ENCODE assay signal across 22 cellular contexts in the genomic region with DNA sequence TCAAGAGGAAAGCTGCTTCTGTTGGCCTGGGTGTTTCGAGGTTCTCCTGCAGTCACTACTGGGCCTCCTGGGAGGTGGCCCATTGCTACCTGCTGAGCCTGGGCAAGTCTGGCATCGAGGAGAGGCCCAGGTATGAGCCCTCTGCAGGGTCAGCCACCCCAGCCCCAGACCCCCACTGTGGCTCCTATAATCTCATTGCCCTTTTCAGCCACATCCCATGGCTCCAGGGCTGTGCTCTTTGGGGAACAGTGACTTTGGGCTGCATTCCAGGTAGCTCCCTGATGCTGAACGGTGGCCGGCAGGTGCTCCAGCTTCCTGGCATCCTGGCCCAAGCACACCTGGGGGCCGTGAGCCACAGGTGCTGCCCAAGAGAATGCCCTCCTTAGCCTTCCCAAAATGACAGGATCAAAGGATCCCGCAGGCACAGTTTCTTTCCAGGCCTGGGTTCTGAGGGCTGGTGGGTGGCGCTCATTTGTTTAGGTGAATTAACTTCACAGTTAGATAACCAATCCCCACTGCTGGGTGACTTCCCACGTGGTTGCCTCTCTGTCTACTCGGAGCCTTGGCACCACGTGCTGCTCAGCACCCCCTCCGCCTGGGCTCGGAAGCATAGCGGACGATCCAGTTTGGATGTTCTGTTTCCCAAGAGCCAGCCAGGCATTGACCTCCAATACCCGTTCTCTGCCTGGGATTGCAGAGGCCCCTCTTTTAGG.
DNase-seq lines count a peak whose midpoint lies in the region; ATAC-seq, FAIRE-seq and TF ChIP-seq lines count a peak whose summit lies in the region.
"Had no signal": no experiment of that assay in that cellular context is flagged by ENCODE, and none has a peak within 500 bp of the region (broad histone marks: within the 10 kb centered on the region; RNA-seq: fewer than 3 reads in every experiment).

No MANE protein-coding gene starts in this region.

- H3K27me3 Mint-ChIP-seq in activated naive CD8-positive, alpha-beta T cell treated with anti-CD3 and anti-CD28 coated beads for 36 hours = no peaks in the 10 kb centered on the region
- no peaks in the 10 kb centered on the region for H3K27me3 Mint-ChIP-seq in activated T-helper 2 cell treated with anti-CD3 and anti-CD28 coated beads, Interferon-gamma antibody, Interleukin-2, Interleukin-4, amounts not matched to agents 10 μg/mL and 5 μg/mL and 100 μg/mL, durations not matched to agents 14 hours and 24 hours and 36 hours (ENCODE audit: low read depth)
- H3K27me3 Mint-ChIP-seq: activated CD4-positive, alpha-beta T cell treated with anti-CD3 and anti-CD28 coated beads, Interleukin-2, amount 10 ng/mL, durations not matched to agents 7 days and 5 days had no signal

- H3K4me1 Mint-ChIP-seq in activated naive CD8-positive, alpha-beta T cell treated with anti-CD3 and anti-CD28 coated beads for 36 hours = peaks cover 14% of the 10 kb centered on the region
- H3K4me1 Mint-ChIP-seq in activated T-helper 2 cell treated with anti-CD3 and anti-CD28 coated beads, Interferon-gamma antibody, Interleukin-2, Interleukin-4, amounts not matched to agents 10 μg/mL and 5 μg/mL and 100 μg/mL, durations not matched to agents 14 hours and 24 hours and 36 hours (ENCODE audit: low read depth) = no peaks in the 10 kb centered on the region
- H3K4me1 Mint-ChIP-seq: neural crest cell had no signal

- H3K27ac Mint-ChIP-seq in activated naive CD4-positive, alpha-beta T cell treated with anti-CD3 and anti-CD28 coated beads, Interleukin-2, amount 50 U/mL, for 72 hours = peak overlapping the region; percentile 78 to 89
- peak overlapping the region; percentile 15 for H3K27ac Mint-ChIP-seq in activated naive CD8-positive, alpha-beta T cell treated with anti-CD3 and anti-CD28 coated beads for 36 hours
- H3K27ac Mint-ChIP-seq in activated T-helper 2 cell treated with anti-CD3 and anti-CD28 coated beads, Interferon-gamma antibody, Interleukin-2, Interleukin-4, amounts not matched to agents 10 μg/mL and 5 μg/mL and 100 μg/mL, durations not matched to agents 14 hours and 24 hours and 36 hours = no peak overlapping the region
- H3K27ac Mint-ChIP-seq: memory B cell had no signal

- H3K27me3 ChIP-seq in lower lobe of right lung (ENCODE audit: low read depth) (no peaks in the 10 kb centered on the region), small intestine (ENCODE audit: control insufficient read depth in 2 of 2, insufficient read depth in 2 of 2, low read length in 2 of 2) (no peaks in the 10 kb centered on the region)

- H3K36me3 ChIP-seq in lower lobe of right lung (peaks cover 67% of the 10 kb centered on the region), small intestine (ENCODE audit: control insufficient read depth in 2 of 2, insufficient read depth in 2 of 2, low read length in 2 of 2) (peaks cover 0 to 12% of the 10 kb centered on the region in 2 donors)

- DNase-seq in activated naive CD4-positive, alpha-beta T cell treated with anti-CD3 and anti-CD28 coated beads, Interleukin-2, amount 50 U/mL, for 72 hours (ENCODE audit: low spot score in 2 of 2) = no peak
- no peak for DNase-seq in activated naive CD4-positive, alpha-beta T cell (lab: John Stamatoyannopoulos, UW)
- DNase-seq in activated naive CD8-positive, alpha-beta T cell treated with anti-CD3 and anti-CD28 coated beads for 36 hours = no peak
- no peak for DNase-seq in lower lobe of right lung
- no peak for DNase-seq in activated T-helper 2 cell treated with anti-CD3 and anti-CD28 coated beads, Interferon-gamma antibody, Interleukin-2, Interleukin-4, amounts not matched to agents 10 μg/mL and 5 μg/mL and 100 μg/mL, durations not matched to agents 14 hours and 24 hours and 36 hours (ENCODE audit: low spot score)
- no peak for DNase-seq in small intestine
- DNase-seq: activated CD4-positive, alpha-beta T cell treated with anti-CD3 and anti-CD28 coated beads, Interleukin-2, amount 10 ng/mL, durations not matched to agents 7 days and 5 days; effector CD8-positive, alpha-beta T cell; GOT3; islet precursor cell; NCI-H187; NCI-H226; stimulated activated CD8-positive, alpha-beta memory T cell treated with anti-CD3 and anti-CD28 coated beads, Interleukin-4, amount 100 ng/mL, for 48 hours had no signal

- no peak for FAIRE-seq in small intestine (lab: Jason Lieb, UNC)
- FAIRE-seq: RCC 7860, TTC549 had no signal

- H3K36me3 Mint-ChIP-seq in activated naive CD4-positive, alpha-beta T cell treated with anti-CD3 and anti-CD28 coated beads, Interleukin-2, amount 50 U/mL, for 72 hours = no peaks in the 10 kb centered on the region
- H3K36me3 Mint-ChIP-seq in activated naive CD8-positive, alpha-beta T cell treated with anti-CD3 and anti-CD28 coated beads for 36 hours = no peaks in the 10 kb centered on the region
- peaks cover 13% of the 10 kb centered on the region for H3K36me3 Mint-ChIP-seq in activated T-helper 2 cell treated with anti-CD3 and anti-CD28 coated beads, Interferon-gamma antibody, Interleukin-2, Interleukin-4, amounts not matched to agents 10 μg/mL and 5 μg/mL and 100 μg/mL, durations not matched to agents 14 hours and 24 hours and 36 hours (ENCODE audit: low read depth)

- no peak overlapping the region for H3K4me3 Mint-ChIP-seq in activated naive CD8-positive, alpha-beta T cell treated with anti-CD3 and anti-CD28 coated beads for 36 hours
- H3K4me3 Mint-ChIP-seq in activated T-helper 2 cell treated with anti-CD3 and anti-CD28 coated beads, Interferon-gamma antibody, Interleukin-2, Interleukin-4, amounts not matched to agents 10 μg/mL and 5 μg/mL and 100 μg/mL, durations not matched to agents 14 hours and 24 hours and 36 hours (ENCODE audit: low read depth) = no peak overlapping the region
- H3K4me3 Mint-ChIP-seq: activated CD4-positive, alpha-beta T cell treated with anti-CD3 and anti-CD28 coated beads, Interleukin-2, amount 10 ng/mL, durations not matched to agents 7 days and 5 days; memory B cell; neural crest cell had no signal

- H3K27ac ChIP-seq in lower lobe of right lung = peak overlapping the region; percentile 78
- no peak overlapping the region for H3K27ac ChIP-seq in small intestine (ENCODE audit: low read depth in 1 of 2, low read length in 1 of 2)

- H3K4me3 ChIP-seq in lower lobe of right lung = no peak overlapping the region
- H3K4me3 ChIP-seq in small intestine (ENCODE audit: low read depth in 1 of 2, low read length in 2 of 2) = no peak overlapping the region
- H3K4me3 ChIP-seq: prostate gland, smooth muscle cell had no signal

- no peaks in the 10 kb centered on the region for H3K9me3 Mint-ChIP-seq in activated naive CD4-positive, alpha-beta T cell treated with anti-CD3 and anti-CD28 coated beads, Interleukin-2, amount 50 U/mL, for 72 hours
- no peaks in the 10 kb centered on the region for H3K9me3 Mint-ChIP-seq in activated naive CD8-positive, alpha-beta T cell treated with anti-CD3 and anti-CD28 coated beads for 36 hours
- H3K9me3 Mint-ChIP-seq in activated T-helper 2 cell treated with anti-CD3 and anti-CD28 coated beads, Interferon-gamma antibody, Interleukin-2, Interleukin-4, amounts not matched to agents 10 μg/mL and 5 μg/mL and 100 μg/mL, durations not matched to agents 14 hours and 24 hours and 36 hours = no peaks in the 10 kb centered on the region
- H3K9me3 Mint-ChIP-seq: activated CD4-positive, alpha-beta T cell treated with anti-CD3 and anti-CD28 coated beads, Interleukin-2, amount 10 ng/mL, durations not matched to agents 7 days and 5 days; memory B cell; neural crest cell had no signal

- no peak for TF ChIP-seq CTCF in lower lobe of right lung (IDR thresholded peaks at IDR 0.05)

- H3K9me3 ChIP-seq in lower lobe of right lung = no peaks in the 10 kb centered on the region
- no peaks in the 10 kb centered on the region for H3K9me3 ChIP-seq in small intestine (ENCODE audit: control insufficient read depth, low read depth)
- H3K9me3 ChIP-seq: prostate gland had no signal

- intact Hi-C loops in lower lobe of right lung (cut with DNase I) = no loop called here
- intact Hi-C loops in activated T-helper 2 cell treated with anti-CD3 and anti-CD28 coated beads, Interferon-gamma antibody, Interleukin-2, Interleukin-4, amounts not matched to agents 10 μg/mL and 5 μg/mL and 100 μg/mL, durations not matched to agents 14 hours and 24 hours and 36 hours (cut with micrococcal nuclease) = no loop called here

- no peak for ATAC-seq in activated naive CD4-positive, alpha-beta T cell treated with anti-CD3 and anti-CD28 coated beads, Interleukin-2, amount 50 U/mL, for 72 hours
- ATAC-seq in lower lobe of right lung = no peak
- ATAC-seq in GM21576 (IDR thresholded peaks at IDR 0.05; ENCODE audit: unreplicated experiment) = no peak
- ATAC-seq in GM18861 (IDR thresholded peaks at IDR 0.05; ENCODE audit: unreplicated experiment) = no peak
- ATAC-seq: SK-N-SH treated with all-trans-retinoic acid at 6 μM for 48 hours had no signal

- H3K4me1 ChIP-seq in lower lobe of right lung (peaks cover 39% of the 10 kb centered on the region), small intestine (ENCODE audit: control insufficient read depth in 2 of 2, insufficient read depth in 1 of 2, low read depth in 1 of 2, low read length in 1 of 2) (no peaks in the 10 kb centered on the region)

- WGBS in small intestine, 3 donors = 87 to 89% (median 87%) methylated on average over 15 of the region's 15 CpGs
